ENCODE assay signal across 1 cellular context in the genomic region with DNA sequence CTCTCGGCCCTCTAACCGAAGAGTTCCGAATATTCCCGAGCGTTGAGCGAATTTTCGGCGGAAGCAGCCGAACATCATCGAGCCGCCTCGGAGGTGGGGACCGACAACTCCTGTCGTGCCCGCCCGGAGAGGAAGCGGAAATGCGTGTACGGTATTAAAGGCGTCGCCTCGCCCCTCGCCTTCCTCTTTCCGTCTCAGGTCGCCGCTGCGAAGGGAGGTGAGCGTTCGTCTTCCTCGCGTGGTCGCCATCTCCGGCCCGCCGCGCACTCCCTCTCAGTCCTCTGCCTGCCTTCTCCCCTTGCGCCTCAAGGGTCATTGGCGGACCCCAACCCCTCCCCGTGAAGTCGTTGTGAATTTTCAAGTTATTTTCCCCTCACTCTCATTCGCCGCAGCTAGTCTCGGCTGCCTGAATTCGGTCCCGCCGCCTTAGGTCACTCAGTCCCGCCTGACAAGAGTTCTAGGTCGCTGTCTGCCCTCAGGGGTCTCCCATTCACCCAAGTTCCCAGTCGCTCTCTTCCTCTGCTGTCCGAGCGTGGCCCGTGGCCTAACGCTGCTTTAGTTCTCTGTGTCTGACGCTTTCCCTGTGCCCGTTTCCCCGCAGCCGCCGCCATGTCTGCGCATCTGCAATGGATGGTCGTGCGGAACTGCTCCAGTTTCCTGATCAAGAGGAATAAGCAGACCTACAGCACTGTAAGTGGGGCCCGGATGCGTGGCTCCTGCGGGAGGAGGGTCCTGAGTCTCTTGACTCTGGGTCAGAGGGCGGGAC.
TF ChIP-seq lines count a peak whose summit lies in the region.

A gene (plus strand): TSS at position 184 of the 766 bp plus-strand sequence. CDS start 426 bp downstream, at position 610.

TF ChIP-seq in K562, 482 proteins besides CTCF, POLR2A, EP300 and RAD21 (continued from another document and continues in another):
- TF ChIP-seq, protein P1, sequence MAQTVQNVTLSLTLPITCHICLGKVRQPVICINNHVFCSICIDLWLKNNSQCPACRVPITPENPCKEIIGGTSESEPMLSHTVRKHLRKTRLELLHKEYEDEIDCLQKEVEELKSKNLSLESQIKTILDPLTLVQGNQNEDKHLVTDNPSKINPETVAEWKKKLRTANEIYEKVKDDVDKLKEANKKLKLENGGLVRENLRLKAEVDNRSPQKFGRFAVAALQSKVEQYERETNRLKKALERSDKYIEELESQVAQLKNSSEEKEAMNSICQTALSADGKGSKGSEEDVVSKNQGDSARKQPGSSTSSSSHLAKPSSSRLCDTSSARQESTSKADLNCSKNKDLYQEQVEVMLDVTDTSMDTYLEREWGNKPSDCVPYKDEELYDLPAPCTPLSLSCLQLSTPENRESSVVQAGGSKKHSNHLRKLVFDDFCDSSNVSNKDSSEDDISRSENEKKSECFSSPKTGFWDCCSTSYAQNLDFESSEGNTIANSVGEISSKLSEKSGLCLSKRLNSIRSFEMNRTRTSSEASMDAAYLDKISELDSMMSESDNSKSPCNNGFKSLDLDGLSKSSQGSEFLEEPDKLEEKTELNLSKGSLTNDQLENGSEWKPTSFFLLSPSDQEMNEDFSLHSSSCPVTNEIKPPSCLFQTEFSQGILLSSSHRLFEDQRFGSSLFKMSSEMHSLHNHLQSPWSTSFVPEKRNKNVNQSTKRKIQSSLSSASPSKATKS (CRISPR knock-in tag; IDR thresholded peaks at IDR 0.05) = no peak
- TF ChIP-seq TAL1 (IDR thresholded peaks at IDR 0.05) = no peak
- no peak; the same call in 1 of the 2 replicates for TF ChIP-seq L3MBTL2 (IDR thresholded peaks at IDR 0.05)
- TF ChIP-seq, protein P2, sequence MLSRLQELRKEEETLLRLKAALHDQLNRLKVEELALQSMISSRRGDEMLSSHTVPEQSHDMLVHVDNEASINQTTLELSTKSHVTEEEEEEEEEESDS (CRISPR knock-in tag; IDR thresholded peaks at IDR 0.05) = no peak
- no peak for TF ChIP-seq FOXJ2 (tag; IDR thresholded peaks at IDR 0.05)
- TF ChIP-seq NFXL1 (CRISPR knock-in tag; IDR thresholded peaks at IDR 0.05) = no peak
- no peak for TF ChIP-seq NFIX (CRISPR knock-in tag; IDR thresholded peaks at IDR 0.05; ENCODE audit: low read depth)
- TF ChIP-seq, protein P3, sequence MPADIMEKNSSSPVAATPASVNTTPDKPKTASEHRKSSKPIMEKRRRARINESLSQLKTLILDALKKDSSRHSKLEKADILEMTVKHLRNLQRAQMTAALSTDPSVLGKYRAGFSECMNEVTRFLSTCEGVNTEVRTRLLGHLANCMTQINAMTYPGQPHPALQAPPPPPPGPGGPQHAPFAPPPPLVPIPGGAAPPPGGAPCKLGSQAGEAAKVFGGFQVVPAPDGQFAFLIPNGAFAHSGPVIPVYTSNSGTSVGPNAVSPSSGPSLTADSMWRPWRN (IDR thresholded peaks at IDR 0.05; ENCODE audit: low read depth) = no peak
- TF ChIP-seq HCFC1 (IDR thresholded peaks at IDR 0.05; ENCODE audit: low read depth, low read length) = peak; percentile 66
- TF ChIP-seq MTF1 (CRISPR knock-in tag; IDR thresholded peaks at IDR 0.05; ENCODE audit: borderline replicate concordance) = no peak
- peak; percentile 76 for TF ChIP-seq RBBP5 (IDR thresholded peaks at IDR 0.05; ENCODE audit: borderline replicate concordance, insufficient read depth, low read length, poor library complexity, severe bottlenecking)
- TF ChIP-seq WHSC1 (IDR thresholded peaks at IDR 0.05; ENCODE audit: low read length) = no peak
- TF ChIP-seq, protein P4, sequence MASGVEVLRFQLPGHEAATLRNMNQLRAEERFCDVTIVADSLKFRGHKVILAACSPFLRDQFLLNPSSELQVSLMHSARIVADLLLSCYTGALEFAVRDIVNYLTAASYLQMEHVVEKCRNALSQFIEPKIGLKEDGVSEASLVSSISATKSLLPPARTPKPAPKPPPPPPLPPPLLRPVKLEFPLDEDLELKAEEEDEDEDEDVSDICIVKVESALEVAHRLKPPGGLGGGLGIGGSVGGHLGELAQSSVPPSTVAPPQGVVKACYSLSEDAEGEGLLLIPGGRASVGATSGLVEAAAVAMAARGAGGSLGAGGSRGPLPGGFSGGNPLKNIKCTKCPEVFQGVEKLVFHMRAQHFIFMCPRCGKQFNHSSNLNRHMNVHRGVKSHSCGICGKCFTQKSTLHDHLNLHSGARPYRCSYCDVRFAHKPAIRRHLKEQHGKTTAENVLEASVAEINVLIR (CRISPR knock-in tag; IDR thresholded peaks at IDR 0.05) = peak; percentile 57; the same call in 1 of the 2 replicates
- TF ChIP-seq ZNF436 (CRISPR knock-in tag; IDR thresholded peaks at IDR 0.05) = no peak
- TF ChIP-seq TCF7 (IDR thresholded peaks at IDR 0.05; ENCODE audit: borderline replicate concordance) = no peak
- no peak; the same call in 1 of the 2 replicates for TF ChIP-seq ZNF253 (CRISPR knock-in tag; conservative IDR thresholded peaks at IDR 0.05)
- peak; percentile 40; the same call in 1 of the 2 replicates for TF ChIP-seq ESRRA (IDR thresholded peaks at IDR 0.05; ENCODE audit: borderline replicate concordance, low read depth)
- TF ChIP-seq, protein P5, sequence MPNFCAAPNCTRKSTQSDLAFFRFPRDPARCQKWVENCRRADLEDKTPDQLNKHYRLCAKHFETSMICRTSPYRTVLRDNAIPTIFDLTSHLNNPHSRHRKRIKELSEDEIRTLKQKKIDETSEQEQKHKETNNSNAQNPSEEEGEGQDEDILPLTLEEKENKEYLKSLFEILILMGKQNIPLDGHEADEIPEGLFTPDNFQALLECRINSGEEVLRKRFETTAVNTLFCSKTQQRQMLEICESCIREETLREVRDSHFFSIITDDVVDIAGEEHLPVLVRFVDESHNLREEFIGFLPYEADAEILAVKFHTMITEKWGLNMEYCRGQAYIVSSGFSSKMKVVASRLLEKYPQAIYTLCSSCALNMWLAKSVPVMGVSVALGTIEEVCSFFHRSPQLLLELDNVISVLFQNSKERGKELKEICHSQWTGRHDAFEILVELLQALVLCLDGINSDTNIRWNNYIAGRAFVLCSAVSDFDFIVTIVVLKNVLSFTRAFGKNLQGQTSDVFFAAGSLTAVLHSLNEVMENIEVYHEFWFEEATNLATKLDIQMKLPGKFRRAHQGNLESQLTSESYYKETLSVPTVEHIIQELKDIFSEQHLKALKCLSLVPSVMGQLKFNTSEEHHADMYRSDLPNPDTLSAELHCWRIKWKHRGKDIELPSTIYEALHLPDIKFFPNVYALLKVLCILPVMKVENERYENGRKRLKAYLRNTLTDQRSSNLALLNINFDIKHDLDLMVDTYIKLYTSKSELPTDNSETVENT (CRISPR knock-in tag; IDR thresholded peaks at IDR 0.05) = peak; percentile 80; the same call in 1 of the 2 replicates
- TF ChIP-seq KLF16 (IDR thresholded peaks at IDR 0.05) = no peak
- TF ChIP-seq KLF13 (tag; IDR thresholded peaks at IDR 0.05; ENCODE audit: borderline replicate concordance, low read depth) = no peak
- no peak; the same call in 1 of the 2 replicates for TF ChIP-seq ILF3 (IDR thresholded peaks at IDR 0.05; ENCODE audit: borderline replicate concordance)
- TF ChIP-seq MECOM (CRISPR knock-in tag; IDR thresholded peaks at IDR 0.05) = no peak
- no peak for TF ChIP-seq LEF1 (IDR thresholded peaks at IDR 0.05)
- TF ChIP-seq, protein P6, sequence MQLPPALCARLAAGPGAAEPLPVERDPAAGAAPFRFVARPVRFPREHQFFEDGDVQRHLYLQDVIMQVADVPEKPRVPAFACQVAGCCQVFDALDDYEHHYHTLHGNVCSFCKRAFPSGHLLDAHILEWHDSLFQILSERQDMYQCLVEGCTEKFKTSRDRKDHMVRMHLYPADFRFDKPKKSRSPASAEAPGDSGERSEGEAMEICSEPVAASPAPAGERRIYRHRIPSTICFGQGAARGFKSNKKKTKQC (CRISPR knock-in tag; IDR thresholded peaks at IDR 0.05) = peak; percentile 64; the same call in 1 of the 2 replicates
- TF ChIP-seq, protein P7, sequence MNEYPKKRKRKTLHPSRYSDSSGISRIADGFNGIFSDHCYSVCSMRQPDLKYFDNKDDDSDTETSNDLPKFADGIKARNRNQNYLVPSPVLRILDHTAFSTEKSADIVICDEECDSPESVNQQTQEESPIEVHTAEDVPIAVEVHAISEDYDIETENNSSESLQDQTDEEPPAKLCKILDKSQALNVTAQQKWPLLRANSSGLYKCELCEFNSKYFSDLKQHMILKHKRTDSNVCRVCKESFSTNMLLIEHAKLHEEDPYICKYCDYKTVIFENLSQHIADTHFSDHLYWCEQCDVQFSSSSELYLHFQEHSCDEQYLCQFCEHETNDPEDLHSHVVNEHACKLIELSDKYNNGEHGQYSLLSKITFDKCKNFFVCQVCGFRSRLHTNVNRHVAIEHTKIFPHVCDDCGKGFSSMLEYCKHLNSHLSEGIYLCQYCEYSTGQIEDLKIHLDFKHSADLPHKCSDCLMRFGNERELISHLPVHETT (CRISPR knock-in tag; conservative IDR thresholded peaks at IDR 0.05 in 1 of 2, IDR thresholded peaks at IDR 0.05 in 1 of 2) = peak in 1 of 2 experiments; percentile 56; a peak in 1 of 4 replicates
- no peak for TF ChIP-seq CSDE1 (IDR thresholded peaks at IDR 0.05)
- no peak for TF ChIP-seq RBM15 (IDR thresholded peaks at IDR 0.05; ENCODE audit: insufficient read depth, low read length)
- TF ChIP-seq, protein P8, sequence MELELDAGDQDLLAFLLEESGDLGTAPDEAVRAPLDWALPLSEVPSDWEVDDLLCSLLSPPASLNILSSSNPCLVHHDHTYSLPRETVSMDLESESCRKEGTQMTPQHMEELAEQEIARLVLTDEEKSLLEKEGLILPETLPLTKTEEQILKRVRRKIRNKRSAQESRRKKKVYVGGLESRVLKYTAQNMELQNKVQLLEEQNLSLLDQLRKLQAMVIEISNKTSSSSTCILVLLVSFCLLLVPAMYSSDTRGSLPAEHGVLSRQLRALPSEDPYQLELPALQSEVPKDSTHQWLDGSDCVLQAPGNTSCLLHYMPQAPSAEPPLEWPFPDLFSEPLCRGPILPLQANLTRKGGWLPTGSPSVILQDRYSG (tag; conservative IDR thresholded peaks at IDR 0.05; ENCODE audit: low read depth) = no peak
- TF ChIP-seq SOX6 (IDR thresholded peaks at IDR 0.05) = no peak
- TF ChIP-seq CC2D1A (IDR thresholded peaks at IDR 0.05) = 0 out of 2 replicates have a peak, but pooled peaks have one; percentile 10
- no peak for TF ChIP-seq RBM17 (IDR thresholded peaks at IDR 0.05; ENCODE audit: borderline replicate concordance, low read depth, low read length)
- TF ChIP-seq, protein P9, sequence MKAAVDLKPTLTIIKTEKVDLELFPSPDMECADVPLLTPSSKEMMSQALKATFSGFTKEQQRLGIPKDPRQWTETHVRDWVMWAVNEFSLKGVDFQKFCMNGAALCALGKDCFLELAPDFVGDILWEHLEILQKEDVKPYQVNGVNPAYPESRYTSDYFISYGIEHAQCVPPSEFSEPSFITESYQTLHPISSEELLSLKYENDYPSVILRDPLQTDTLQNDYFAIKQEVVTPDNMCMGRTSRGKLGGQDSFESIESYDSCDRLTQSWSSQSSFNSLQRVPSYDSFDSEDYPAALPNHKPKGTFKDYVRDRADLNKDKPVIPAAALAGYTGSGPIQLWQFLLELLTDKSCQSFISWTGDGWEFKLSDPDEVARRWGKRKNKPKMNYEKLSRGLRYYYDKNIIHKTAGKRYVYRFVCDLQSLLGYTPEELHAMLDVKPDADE (conservative IDR thresholded peaks at IDR 0.05; ENCODE audit: control insufficient read depth, low read depth, low read length) = peak; percentile 86
- TF ChIP-seq ZBED1 (IDR thresholded peaks at IDR 0.05) = no peak; the same call in 1 of the 2 replicates
- TF ChIP-seq, protein P10, sequence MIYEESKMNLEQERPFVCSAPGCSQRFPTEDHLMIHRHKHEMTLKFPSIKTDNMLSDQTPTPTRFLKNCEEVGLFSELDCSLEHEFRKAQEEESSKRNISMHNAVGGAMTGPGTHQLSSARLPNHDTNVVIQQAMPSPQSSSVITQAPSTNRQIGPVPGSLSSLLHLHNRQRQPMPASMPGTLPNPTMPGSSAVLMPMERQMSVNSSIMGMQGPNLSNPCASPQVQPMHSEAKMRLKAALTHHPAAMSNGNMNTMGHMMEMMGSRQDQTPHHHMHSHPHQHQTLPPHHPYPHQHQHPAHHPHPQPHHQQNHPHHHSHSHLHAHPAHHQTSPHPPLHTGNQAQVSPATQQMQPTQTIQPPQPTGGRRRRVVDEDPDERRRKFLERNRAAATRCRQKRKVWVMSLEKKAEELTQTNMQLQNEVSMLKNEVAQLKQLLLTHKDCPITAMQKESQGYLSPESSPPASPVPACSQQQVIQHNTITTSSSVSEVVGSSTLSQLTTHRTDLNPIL (CRISPR knock-in tag; IDR thresholded peaks at IDR 0.05) = no peak
- TF ChIP-seq, protein P11, sequence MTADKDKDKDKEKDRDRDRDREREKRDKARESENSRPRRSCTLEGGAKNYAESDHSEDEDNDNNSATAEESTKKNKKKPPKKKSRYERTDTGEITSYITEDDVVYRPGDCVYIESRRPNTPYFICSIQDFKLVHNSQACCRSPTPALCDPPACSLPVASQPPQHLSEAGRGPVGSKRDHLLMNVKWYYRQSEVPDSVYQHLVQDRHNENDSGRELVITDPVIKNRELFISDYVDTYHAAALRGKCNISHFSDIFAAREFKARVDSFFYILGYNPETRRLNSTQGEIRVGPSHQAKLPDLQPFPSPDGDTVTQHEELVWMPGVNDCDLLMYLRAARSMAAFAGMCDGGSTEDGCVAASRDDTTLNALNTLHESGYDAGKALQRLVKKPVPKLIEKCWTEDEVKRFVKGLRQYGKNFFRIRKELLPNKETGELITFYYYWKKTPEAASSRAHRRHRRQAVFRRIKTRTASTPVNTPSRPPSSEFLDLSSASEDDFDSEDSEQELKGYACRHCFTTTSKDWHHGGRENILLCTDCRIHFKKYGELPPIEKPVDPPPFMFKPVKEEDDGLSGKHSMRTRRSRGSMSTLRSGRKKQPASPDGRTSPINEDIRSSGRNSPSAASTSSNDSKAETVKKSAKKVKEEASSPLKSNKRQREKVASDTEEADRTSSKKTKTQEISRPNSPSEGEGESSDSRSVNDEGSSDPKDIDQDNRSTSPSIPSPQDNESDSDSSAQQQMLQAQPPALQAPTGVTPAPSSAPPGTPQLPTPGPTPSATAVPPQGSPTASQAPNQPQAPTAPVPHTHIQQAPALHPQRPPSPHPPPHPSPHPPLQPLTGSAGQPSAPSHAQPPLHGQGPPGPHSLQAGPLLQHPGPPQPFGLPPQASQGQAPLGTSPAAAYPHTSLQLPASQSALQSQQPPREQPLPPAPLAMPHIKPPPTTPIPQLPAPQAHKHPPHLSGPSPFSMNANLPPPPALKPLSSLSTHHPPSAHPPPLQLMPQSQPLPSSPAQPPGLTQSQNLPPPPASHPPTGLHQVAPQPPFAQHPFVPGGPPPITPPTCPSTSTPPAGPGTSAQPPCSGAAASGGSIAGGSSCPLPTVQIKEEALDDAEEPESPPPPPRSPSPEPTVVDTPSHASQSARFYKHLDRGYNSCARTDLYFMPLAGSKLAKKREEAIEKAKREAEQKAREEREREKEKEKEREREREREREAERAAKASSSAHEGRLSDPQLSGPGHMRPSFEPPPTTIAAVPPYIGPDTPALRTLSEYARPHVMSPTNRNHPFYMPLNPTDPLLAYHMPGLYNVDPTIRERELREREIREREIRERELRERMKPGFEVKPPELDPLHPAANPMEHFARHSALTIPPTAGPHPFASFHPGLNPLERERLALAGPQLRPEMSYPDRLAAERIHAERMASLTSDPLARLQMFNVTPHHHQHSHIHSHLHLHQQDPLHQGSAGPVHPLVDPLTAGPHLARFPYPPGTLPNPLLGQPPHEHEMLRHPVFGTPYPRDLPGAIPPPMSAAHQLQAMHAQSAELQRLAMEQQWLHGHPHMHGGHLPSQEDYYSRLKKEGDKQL (CRISPR knock-in tag; IDR thresholded peaks at IDR 0.05; ENCODE audit: borderline replicate concordance) = peak; percentile 56; the same call in 1 of the 2 replicates
- TF ChIP-seq SMAD1 (IDR thresholded peaks at IDR 0.05; ENCODE audit: low read depth, low read length, partially characterized antibody) = peak; percentile 87
- 0 out of 2 replicates have a peak, but pooled peaks have one; percentile 52 for TF ChIP-seq HDAC6 (IDR thresholded peaks at IDR 0.05; ENCODE audit: low read depth, low read length)
- no peak for TF ChIP-seq TOE1 (IDR thresholded peaks at IDR 0.05; ENCODE audit: borderline replicate concordance)
- TF ChIP-seq TOE1 (CRISPR knock-in tag; IDR thresholded peaks at IDR 0.05; ENCODE audit: borderline replicate concordance, low read depth) = peak; percentile 82; the same call in 1 of the 2 replicates
- TF ChIP-seq CREM (IDR thresholded peaks at IDR 0.05; ENCODE audit: low read depth) = peak; percentile 94
- TF ChIP-seq ARNT (IDR thresholded peaks at IDR 0.05) = no peak
